10 cellular contexts compared by ENCODE assay signal in the genomic region with DNA sequence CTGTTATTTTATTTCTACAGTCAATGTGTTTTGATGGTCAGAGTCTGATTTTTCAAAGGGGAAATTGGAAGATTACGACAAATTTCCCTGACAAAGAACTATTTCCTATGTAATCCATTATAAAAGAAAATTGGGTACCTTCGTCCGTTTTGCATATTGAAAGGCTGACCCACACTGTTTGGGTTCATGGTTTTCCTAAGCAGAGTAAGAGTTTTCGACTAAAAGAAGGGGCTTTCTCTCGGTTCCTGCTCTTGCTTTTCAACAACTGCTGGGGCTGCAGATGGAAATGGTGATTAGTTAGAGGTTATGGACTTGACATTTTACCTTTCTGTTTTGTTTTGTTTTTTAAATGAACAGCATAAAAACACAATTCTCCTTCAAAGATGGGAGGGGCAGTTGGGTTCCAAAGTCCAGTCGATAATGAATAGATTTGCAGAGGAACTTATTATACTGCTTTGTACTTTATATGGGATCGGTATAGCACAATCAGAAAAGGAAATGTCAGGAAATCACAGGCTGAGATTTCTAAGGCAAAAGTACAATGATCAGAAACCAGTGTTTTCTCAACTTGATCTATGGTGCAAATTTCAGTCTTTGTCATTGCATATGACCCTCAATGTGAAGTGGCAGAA. TPM values are rescaled to one million over a fixed set of nuclear protein-coding genes. Genes with fewer than 3 reads are reported as not detected.
DNase-seq lines count a peak whose midpoint lies in the region; ATAC-seq and TF ChIP-seq lines count a peak whose summit lies in the region.
"Had no signal": no experiment of that assay in that cellular context is flagged by ENCODE, and none has a peak within 500 bp of the region (broad histone marks: within the 10 kb centered on the region; RNA-seq: fewer than 3 reads in every experiment).

No MANE protein-coding gene starts in this region.

- H3K9me3 ChIP-seq in muscle layer of colon (ENCODE audit: low read length) (no peaks in the 10 kb centered on the region), upper lobe of left lung (no peaks in the 10 kb centered on the region)

- DNase-seq in NCI-H526 (lab: John Stamatoyannopoulos, UW) (peak; percentile 22 to 40), NCI-H526 treated with DMSO at 0.1 percent for 48 hours (lab: John Stamatoyannopoulos, UW) (no peak), coronary artery (ENCODE audit: low spot score) (no peak), upper lobe of left lung (no peak), SIG-M5 treated with dmso at 0.1 percent for 504 hours (lab: John Stamatoyannopoulos, UW; ENCODE audit: unreplicated experiment) (no peak)

- H3K4me3 ChIP-seq in coronary artery (peak overlapping the region; percentile 67), muscle layer of colon (ENCODE audit: low read depth in 1 of 2, low read length in 2 of 2) (peak overlapping the region; percentile 45 to 76), upper lobe of left lung (peak overlapping the region in 3 of 4 donors; percentile 20 to 41 (median 30))

- no peak overlapping the region for H3K9ac ChIP-seq in muscle layer of colon (ENCODE audit: low read length)

- ATAC-seq in upper lobe of left lung (ENCODE audit: low FRiP score in 2 of 2) (no peak), GM18861 (IDR thresholded peaks at IDR 0.05; ENCODE audit: unreplicated experiment) (no peak), HG03025 (IDR thresholded peaks at IDR 0.05; ENCODE audit: low FRiP score, unreplicated experiment) (no peak)
- ATAC-seq: esophagus mucosa had no signal

- no peaks in the 10 kb centered on the region for H3K27me3 ChIP-seq in muscle layer of colon (ENCODE audit: control insufficient read depth in 1 of 2, insufficient read depth in 2 of 2, low read length in 2 of 2)
- H3K27me3 ChIP-seq in upper lobe of left lung, result no peaks in the 10 kb centered on the region

- H3K27ac ChIP-seq in coronary artery (no peak overlapping the region), muscle layer of colon (ENCODE audit: low read depth, low read length) (no peak overlapping the region), upper lobe of left lung (no peak overlapping the region)

- H3K4me1 ChIP-seq in muscle layer of colon (ENCODE audit: insufficient read depth, low read length), result peaks cover 7% of the 10 kb centered on the region
- H3K4me1 ChIP-seq in upper lobe of left lung, result peaks cover 0 to 6% (median 0%) of the 10 kb centered on the region in 4 donors

- TF ChIP-seq POLR2A in upper lobe of left lung (IDR thresholded peaks at IDR 0.05), result no peak

- TF ChIP-seq CTCF in coronary artery (IDR thresholded peaks at IDR 0.05) (no peak), upper lobe of left lung (IDR thresholded peaks at IDR 0.05) (no peak)

- WGBS in upper lobe of left lung, 2 donors, result 35 to 57% methylated on average over 7 of the region's 7 CpGs

- no peak for TF ChIP-seq EP300 in upper lobe of left lung (IDR thresholded peaks at IDR 0.05)

- H3K36me3 ChIP-seq in muscle layer of colon (ENCODE audit: insufficient read depth, low read length), result no peaks in the 10 kb centered on the region
- no peaks in the 10 kb centered on the region for H3K36me3 ChIP-seq in upper lobe of left lung

RNA-seq across cellular contexts. Expression of a gene that starts 1.0 kb away (rescaled TPM):
- total RNA-seq in upper lobe of left lung, result 1 to 10 TPM in 2 of 6 donors, under 1 TPM in 1, not detected in 3; 0.51 to 3.0 (median 1.1) TPM
- total RNA-seq: esophagus mucosa, mononuclear cell had no signal

Comparison
In these comparisons a context has a peak if more than half of its experiments do, and no peak if none do; other contexts are left out.
1. DNase-seq: peak in NCI-H526 (2 of 2); none in NCI-H526 treated with DMSO at 0.1 percent for 48 hours (single experiment), coronary artery (single experiment), upper lobe of left lung (0 of 2) and SIG-M5 treated with dmso at 0.1 percent for 504 hours (single experiment).
2. Peak in every context shown above with its lines, with median percentiles within 50 percentile points of each other: H3K4me3 ChIP-seq.